ENCODE assay signal across 2 cellular contexts in the genomic region with DNA sequence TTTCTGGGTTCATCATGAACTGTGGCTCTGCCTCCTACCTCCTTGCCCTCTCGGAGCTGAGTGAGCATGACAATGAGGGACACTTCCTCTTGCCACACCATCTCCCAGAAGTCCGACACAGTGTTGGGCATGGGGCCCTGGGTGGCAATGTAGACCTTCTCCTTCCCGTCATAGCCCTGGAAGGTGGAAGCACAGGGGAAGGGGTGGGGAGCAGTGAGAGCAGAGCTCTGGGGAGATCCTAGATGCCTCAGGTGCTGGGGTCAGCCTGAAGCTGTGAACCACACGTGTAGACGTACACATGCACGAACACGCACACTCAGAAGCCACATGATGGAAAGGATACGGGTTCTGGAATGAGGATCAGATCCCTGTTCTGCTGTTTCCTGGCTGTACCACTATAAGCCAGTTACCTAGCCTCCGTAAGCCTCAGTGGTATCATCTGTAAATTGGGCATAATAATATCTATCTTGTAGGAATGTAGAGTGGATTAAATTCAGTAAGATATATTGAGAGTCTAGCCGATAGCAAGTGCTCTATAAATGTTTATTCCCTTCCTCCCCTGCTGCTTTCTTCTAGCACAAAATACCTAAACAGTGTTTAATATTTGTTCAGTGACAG.
TF ChIP-seq lines count a peak whose summit lies in the region.

No MANE protein-coding gene starts in this region.

TF ChIP-seq in HepG2, 621 proteins besides CTCF, POLR2A, EP300 and RAD21:
- TF ChIP-seq SIX1 (CRISPR knock-in tag; IDR thresholded peaks at IDR 0.05; ENCODE audit: borderline replicate concordance), result no peak
- peak; percentile 66 for TF ChIP-seq ZNF629 (CRISPR knock-in tag; conservative IDR thresholded peaks at IDR 0.05)

TF ChIP-seq in WTC11, 78 proteins besides CTCF, POLR2A, EP300 and RAD21:
- TF ChIP-seq, protein P1, sequence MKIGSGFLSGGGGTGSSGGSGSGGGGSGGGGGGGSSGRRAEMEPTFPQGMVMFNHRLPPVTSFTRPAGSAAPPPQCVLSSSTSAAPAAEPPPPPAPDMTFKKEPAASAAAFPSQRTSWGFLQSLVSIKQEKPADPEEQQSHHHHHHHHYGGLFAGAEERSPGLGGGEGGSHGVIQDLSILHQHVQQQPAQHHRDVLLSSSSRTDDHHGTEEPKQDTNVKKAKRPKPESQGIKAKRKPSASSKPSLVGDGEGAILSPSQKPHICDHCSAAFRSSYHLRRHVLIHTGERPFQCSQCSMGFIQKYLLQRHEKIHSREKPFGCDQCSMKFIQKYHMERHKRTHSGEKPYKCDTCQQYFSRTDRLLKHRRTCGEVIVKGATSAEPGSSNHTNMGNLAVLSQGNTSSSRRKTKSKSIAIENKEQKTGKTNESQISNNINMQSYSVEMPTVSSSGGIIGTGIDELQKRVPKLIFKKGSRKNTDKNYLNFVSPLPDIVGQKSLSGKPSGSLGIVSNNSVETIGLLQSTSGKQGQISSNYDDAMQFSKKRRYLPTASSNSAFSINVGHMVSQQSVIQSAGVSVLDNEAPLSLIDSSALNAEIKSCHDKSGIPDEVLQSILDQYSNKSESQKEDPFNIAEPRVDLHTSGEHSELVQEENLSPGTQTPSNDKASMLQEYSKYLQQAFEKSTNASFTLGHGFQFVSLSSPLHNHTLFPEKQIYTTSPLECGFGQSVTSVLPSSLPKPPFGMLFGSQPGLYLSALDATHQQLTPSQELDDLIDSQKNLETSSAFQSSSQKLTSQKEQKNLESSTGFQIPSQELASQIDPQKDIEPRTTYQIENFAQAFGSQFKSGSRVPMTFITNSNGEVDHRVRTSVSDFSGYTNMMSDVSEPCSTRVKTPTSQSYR (CRISPR knock-in tag; IDR thresholded peaks at IDR 0.05), result no peak
- TF ChIP-seq, protein P2, sequence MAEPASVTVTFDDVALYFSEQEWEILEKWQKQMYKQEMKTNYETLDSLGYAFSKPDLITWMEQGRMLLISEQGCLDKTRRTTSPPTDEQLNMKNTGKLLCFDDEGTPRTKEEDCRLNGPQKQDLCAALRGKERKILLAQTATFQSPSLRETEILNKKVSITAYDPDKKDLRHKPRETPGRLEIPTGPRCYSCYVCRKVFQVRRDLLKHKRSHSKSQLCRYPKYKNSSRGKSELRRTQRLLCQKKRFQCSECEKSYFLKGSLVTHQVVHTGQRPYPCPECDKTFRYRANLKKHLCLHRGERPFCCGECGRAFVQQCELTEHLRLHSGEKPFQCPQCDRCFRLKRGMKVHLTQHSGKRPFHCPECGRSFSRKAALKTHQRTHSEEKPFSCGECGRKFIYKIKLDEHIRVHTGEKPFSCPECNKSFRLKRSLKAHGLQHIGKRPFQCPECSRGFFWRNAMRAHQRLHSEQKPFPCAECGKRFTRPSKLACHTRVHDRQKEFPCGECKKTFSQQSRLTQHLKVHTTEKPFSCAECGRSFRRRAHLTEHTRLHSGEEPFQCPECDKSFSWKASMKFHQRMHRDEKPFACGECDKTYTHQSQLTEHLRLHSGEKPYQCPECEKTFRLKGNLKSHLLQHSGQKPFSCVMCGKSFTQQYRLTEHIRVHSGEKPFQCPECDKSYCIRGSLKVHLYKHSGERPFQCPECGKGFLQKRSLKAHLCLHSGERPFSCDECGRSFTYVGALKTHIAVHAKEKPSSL (CRISPR knock-in tag; conservative IDR thresholded peaks at IDR 0.05), result no peak
- TF ChIP-seq, protein P3, sequence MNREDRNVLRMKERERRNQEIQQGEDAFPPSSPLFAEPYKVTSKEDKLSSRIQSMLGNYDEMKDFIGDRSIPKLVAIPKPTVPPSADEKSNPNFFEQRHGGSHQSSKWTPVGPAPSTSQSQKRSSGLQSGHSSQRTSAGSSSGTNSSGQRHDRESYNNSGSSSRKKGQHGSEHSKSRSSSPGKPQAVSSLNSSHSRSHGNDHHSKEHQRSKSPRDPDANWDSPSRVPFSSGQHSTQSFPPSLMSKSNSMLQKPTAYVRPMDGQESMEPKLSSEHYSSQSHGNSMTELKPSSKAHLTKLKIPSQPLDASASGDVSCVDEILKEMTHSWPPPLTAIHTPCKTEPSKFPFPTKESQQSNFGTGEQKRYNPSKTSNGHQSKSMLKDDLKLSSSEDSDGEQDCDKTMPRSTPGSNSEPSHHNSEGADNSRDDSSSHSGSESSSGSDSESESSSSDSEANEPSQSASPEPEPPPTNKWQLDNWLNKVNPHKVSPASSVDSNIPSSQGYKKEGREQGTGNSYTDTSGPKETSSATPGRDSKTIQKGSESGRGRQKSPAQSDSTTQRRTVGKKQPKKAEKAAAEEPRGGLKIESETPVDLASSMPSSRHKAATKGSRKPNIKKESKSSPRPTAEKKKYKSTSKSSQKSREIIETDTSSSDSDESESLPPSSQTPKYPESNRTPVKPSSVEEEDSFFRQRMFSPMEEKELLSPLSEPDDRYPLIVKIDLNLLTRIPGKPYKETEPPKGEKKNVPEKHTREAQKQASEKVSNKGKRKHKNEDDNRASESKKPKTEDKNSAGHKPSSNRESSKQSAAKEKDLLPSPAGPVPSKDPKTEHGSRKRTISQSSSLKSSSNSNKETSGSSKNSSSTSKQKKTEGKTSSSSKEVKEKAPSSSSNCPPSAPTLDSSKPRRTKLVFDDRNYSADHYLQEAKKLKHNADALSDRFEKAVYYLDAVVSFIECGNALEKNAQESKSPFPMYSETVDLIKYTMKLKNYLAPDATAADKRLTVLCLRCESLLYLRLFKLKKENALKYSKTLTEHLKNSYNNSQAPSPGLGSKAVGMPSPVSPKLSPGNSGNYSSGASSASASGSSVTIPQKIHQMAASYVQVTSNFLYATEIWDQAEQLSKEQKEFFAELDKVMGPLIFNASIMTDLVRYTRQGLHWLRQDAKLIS (CRISPR knock-in tag; IDR thresholded peaks at IDR 0.05; ENCODE audit: borderline replicate concordance), result no peak
- TF ChIP-seq, protein P4, sequence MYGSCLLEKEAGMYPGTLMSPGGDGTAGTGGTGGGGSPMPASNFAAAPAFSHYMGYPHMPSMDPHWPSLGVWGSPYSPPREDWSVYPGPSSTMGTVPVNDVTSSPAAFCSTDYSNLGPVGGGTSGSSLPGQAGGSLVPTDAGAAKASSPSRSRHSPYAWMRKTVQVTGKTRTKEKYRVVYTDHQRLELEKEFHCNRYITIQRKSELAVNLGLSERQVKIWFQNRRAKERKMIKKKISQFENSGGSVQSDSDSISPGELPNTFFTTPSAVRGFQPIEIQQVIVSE (CRISPR knock-in tag; IDR thresholded peaks at IDR 0.05; ENCODE audit: borderline replicate concordance), result no peak
- TF ChIP-seq, protein P5, sequence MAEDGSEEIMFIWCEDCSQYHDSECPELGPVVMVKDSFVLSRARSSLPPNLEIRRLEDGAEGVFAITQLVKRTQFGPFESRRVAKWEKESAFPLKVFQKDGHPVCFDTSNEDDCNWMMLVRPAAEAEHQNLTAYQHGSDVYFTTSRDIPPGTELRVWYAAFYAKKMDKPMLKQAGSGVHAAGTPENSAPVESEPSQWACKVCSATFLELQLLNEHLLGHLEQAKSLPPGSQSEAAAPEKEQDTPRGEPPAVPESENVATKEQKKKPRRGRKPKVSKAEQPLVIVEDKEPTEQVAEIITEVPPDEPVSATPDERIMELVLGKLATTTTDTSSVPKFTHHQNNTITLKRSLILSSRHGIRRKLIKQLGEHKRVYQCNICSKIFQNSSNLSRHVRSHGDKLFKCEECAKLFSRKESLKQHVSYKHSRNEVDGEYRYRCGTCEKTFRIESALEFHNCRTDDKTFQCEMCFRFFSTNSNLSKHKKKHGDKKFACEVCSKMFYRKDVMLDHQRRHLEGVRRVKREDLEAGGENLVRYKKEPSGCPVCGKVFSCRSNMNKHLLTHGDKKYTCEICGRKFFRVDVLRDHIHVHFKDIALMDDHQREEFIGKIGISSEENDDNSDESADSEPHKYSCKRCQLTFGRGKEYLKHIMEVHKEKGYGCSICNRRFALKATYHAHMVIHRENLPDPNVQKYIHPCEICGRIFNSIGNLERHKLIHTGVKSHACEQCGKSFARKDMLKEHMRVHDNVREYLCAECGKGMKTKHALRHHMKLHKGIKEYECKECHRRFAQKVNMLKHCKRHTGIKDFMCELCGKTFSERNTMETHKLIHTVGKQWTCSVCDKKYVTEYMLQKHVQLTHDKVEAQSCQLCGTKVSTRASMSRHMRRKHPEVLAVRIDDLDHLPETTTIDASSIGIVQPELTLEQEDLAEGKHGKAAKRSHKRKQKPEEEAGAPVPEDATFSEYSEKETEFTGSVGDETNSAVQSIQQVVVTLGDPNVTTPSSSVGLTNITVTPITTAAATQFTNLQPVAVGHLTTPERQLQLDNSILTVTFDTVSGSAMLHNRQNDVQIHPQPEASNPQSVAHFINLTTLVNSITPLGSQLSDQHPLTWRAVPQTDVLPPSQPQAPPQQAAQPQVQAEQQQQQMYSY (CRISPR knock-in tag; IDR thresholded peaks at IDR 0.05), result no peak
- TF ChIP-seq CREM (CRISPR knock-in tag; IDR thresholded peaks at IDR 0.05), result no peak
- no peak for TF ChIP-seq EMX1 (CRISPR knock-in tag; IDR thresholded peaks at IDR 0.05)
- TF ChIP-seq KAT7 (CRISPR knock-in tag; IDR thresholded peaks at IDR 0.05; ENCODE audit: borderline replicate concordance), result no peak
- TF ChIP-seq, protein P6, sequence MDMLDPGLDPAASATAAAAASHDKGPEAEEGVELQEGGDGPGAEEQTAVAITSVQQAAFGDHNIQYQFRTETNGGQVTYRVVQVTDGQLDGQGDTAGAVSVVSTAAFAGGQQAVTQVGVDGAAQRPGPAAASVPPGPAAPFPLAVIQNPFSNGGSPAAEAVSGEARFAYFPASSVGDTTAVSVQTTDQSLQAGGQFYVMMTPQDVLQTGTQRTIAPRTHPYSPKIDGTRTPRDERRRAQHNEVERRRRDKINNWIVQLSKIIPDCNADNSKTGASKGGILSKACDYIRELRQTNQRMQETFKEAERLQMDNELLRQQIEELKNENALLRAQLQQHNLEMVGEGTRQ (CRISPR knock-in tag; IDR thresholded peaks at IDR 0.05), result no peak
- no peak for TF ChIP-seq ATF1 (CRISPR knock-in tag; IDR thresholded peaks at IDR 0.05)
- TF ChIP-seq, protein P7, sequence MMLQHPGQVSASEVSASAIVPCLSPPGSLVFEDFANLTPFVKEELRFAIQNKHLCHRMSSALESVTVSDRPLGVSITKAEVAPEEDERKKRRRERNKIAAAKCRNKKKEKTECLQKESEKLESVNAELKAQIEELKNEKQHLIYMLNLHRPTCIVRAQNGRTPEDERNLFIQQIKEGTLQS (CRISPR knock-in tag; conservative IDR thresholded peaks at IDR 0.05), result no peak
- no peak for TF ChIP-seq IRF2 (CRISPR knock-in tag; IDR thresholded peaks at IDR 0.05; ENCODE audit: borderline replicate concordance, low read depth)
- no peak for TF ChIP-seq RORB (CRISPR knock-in tag; IDR thresholded peaks at IDR 0.05)
- TF ChIP-seq SOX15 (CRISPR knock-in tag; IDR thresholded peaks at IDR 0.05), result no peak
- TF ChIP-seq FOXP1 (CRISPR knock-in tag; IDR thresholded peaks at IDR 0.05; ENCODE audit: borderline replicate concordance), result no peak
- TF ChIP-seq NFYB (CRISPR knock-in tag; conservative IDR thresholded peaks at IDR 0.05; ENCODE audit: low read depth), result no peak
- TF ChIP-seq, protein P8, sequence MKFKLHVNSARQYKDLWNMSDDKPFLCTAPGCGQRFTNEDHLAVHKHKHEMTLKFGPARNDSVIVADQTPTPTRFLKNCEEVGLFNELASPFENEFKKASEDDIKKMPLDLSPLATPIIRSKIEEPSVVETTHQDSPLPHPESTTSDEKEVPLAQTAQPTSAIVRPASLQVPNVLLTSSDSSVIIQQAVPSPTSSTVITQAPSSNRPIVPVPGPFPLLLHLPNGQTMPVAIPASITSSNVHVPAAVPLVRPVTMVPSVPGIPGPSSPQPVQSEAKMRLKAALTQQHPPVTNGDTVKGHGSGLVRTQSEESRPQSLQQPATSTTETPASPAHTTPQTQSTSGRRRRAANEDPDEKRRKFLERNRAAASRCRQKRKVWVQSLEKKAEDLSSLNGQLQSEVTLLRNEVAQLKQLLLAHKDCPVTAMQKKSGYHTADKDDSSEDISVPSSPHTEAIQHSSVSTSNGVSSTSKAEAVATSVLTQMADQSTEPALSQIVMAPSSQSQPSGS (CRISPR knock-in tag; IDR thresholded peaks at IDR 0.05; ENCODE audit: borderline replicate concordance, low read depth), result no peak
- TF ChIP-seq, protein P9, sequence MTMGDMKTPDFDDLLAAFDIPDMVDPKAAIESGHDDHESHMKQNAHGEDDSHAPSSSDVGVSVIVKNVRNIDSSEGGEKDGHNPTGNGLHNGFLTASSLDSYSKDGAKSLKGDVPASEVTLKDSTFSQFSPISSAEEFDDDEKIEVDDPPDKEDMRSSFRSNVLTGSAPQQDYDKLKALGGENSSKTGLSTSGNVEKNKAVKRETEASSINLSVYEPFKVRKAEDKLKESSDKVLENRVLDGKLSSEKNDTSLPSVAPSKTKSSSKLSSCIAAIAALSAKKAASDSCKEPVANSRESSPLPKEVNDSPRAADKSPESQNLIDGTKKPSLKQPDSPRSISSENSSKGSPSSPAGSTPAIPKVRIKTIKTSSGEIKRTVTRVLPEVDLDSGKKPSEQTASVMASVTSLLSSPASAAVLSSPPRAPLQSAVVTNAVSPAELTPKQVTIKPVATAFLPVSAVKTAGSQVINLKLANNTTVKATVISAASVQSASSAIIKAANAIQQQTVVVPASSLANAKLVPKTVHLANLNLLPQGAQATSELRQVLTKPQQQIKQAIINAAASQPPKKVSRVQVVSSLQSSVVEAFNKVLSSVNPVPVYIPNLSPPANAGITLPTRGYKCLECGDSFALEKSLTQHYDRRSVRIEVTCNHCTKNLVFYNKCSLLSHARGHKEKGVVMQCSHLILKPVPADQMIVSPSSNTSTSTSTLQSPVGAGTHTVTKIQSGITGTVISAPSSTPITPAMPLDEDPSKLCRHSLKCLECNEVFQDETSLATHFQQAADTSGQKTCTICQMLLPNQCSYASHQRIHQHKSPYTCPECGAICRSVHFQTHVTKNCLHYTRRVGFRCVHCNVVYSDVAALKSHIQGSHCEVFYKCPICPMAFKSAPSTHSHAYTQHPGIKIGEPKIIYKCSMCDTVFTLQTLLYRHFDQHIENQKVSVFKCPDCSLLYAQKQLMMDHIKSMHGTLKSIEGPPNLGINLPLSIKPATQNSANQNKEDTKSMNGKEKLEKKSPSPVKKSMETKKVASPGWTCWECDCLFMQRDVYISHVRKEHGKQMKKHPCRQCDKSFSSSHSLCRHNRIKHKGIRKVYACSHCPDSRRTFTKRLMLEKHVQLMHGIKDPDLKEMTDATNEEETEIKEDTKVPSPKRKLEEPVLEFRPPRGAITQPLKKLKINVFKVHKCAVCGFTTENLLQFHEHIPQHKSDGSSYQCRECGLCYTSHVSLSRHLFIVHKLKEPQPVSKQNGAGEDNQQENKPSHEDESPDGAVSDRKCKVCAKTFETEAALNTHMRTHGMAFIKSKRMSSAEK (CRISPR knock-in tag; IDR thresholded peaks at IDR 0.05; ENCODE audit: borderline replicate concordance), result no peak
